Comparison of ENCODE assay signal across 8 cellular contexts in the genomic region with DNA sequence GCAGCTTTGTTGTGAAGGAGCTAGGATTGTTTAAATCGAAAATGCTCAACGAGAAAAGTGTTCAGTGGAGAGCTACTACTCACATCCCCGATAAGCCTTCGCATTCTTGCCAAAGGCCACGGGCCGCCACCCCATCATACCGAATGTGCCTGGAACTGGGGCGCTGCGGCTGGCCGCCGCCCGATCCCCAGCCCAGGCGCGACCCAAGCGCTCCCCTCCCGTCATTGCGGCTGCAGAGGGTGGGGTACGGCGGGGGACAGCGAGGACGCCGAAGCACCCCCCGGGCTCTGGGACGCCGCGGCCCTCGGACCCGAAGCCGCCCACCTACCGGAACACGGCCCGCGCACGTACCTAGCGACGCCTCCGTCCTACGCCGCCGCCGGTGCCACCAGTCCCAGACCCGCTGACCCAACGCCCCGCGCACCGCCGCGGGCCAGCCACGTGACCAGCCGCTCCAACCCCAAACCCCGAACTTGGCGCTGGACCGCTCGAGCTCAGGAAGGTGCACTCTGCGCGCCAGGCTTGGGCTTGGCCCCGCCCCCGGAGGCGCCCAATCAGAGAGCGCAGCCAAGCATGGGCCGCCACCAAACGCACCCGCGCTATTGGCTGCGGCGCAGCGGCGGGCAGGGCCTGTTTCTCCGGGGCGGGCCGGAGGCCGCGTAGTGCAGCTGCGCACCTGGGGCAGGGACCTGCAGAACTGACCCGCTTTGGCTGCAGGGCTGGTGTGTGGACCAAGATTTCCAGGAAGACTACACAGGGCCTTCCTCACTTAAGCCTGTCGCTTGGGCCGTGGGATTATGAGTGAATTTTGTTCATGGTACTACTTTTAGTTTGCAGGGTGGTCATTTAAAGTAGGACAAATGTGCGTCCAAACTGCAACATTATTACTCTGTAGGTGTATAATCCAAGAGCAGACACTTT. TPM values are rescaled to one million over a fixed set of nuclear protein-coding genes. Genes with fewer than 3 reads are reported as not detected.
A peak's percentile ranks its signal among the peaks of the same experiment; 100 is the strongest.
DNase-seq lines count a peak whose midpoint lies in the region; ATAC-seq, FAIRE-seq and TF ChIP-seq lines count a peak whose summit lies in the region.

Gene SHMT1, minus strand, starts transcription at position 530 of the 921 bp plus-strand sequence. CDS start 7,569 bp downstream, outside the sequence.

- H3K36me3 Mint-ChIP-seq in T-cell: no peaks in the 10 kb centered on the region

- peaks cover 10 to 15% (median 15%) of the 10 kb centered on the region in 3 donors for H3K4me1 Mint-ChIP-seq in T-cell

- TF ChIP-seq CTCF in tibial nerve (IDR thresholded peaks at IDR 0.05): peak in 2 of 5 experiments; percentile 26

- peak within 1 kb of the TSS; percentile 87 for H3K14ac ChIP-seq in trophoblast cell (ENCODE audit: low read length)

- H3K18ac ChIP-seq in trophoblast cell (ENCODE audit: low read length): peak within 1 kb of the TSS; percentile 91

- peak within 1 kb of the TSS; percentile 20 for H3K27ac ChIP-seq in trophoblast cell (ENCODE audit: low read depth, low read length)
- peak within 1 kb of the TSS; percentile 73 to 98 (median 88) for H3K27ac ChIP-seq in tibial nerve

- DNase-seq in GM12891 (ENCODE audit: insufficient read length, low spot score) (peak; percentile 93), NCI-H1436 (lab: John Stamatoyannopoulos, UW) (peak; percentile 94), T-cell (peak; percentile 78 to 94 (median 87)), adipocyte (ENCODE audit: low read depth) (peak; percentile 96), cardiac septum (ENCODE audit: low spot score) (peak; percentile 96), trophoblast cell (peak; percentile 98), tibial nerve (ENCODE audit: low spot score in 2 of 2) (peak; percentile 91 to 93)

- peaks cover 12% of the 10 kb centered on the region for H3K79me2 ChIP-seq in trophoblast cell (ENCODE audit: control insufficient read depth, insufficient read depth, low read length, poor library complexity)

- ATAC-seq in HG02759 (IDR thresholded peaks at IDR 0.05; ENCODE audit: unreplicated experiment) (peak; percentile 99), T-cell (replicated peaks in 1 of 4) (peak; percentile 100)

- WGBS in trophoblast cell (ENCODE audit: extremely low coverage, insufficient coverage, insufficient read length): no CpG with 5 or more reads among the region's 78 CpGs
- 0 to 1% methylated on average over 18 to 43 of the region's 78 CpGs for WGBS in tibial nerve, 2 donors

- intact Hi-C loops in cardiac septum (cut with DNase I): loop anchor here (5.0 kb wide), 1 partner anchor 46 kb away; the partner anchor contains the start of gene SMCR8

- CTCF ChIA-PET in T-cell (lab: Charles Lee): interaction anchor here in 1 of 2 donors (0.6 kb wide), 1 partner anchor 43 kb away, joined by 3 read pairs; no protein-coding TSS in a partner anchor

- peak within 1 kb of the TSS; percentile 80 for H3K4ac ChIP-seq in trophoblast cell (ENCODE audit: low read depth, low read length)

- peak; percentile 100 for FAIRE-seq in GM12891 (lab: Jason Lieb, UNC)

- peak; percentile 48 to 89 for TF ChIP-seq EP300 in tibial nerve (IDR thresholded peaks at IDR 0.05)

- no peak within 1 kb of the TSS for H2AK5ac ChIP-seq in trophoblast cell (ENCODE audit: low read length)

- peak within 1 kb of the TSS; percentile 70 to 86 for H3K27ac Mint-ChIP-seq in T-cell

- no peaks in the 10 kb centered on the region for H3K27me3 Mint-ChIP-seq in T-cell

- H2BK120ac ChIP-seq in trophoblast cell (ENCODE audit: insufficient read depth, low read length, poor library complexity): peak within 1 kb of the TSS; percentile 67

- POLR2A ChIA-PET in T-cell (lab: Charles Lee): no interaction called here

- H2AFZ ChIP-seq in trophoblast cell (ENCODE audit: insufficient read depth, low read length, poor library complexity): peak within 1 kb of the TSS; percentile 77

- H3K4me1 ChIP-seq in adipocyte (ENCODE audit: control insufficient read depth, insufficient read depth, low read length) (peaks cover 5% of the 10 kb centered on the region), trophoblast cell (ENCODE audit: control insufficient read depth in 1 of 2, insufficient read depth in 2 of 2, low read length in 2 of 2) (peaks cover 2 to 8% of the 10 kb centered on the region in 2 experiments), tibial nerve (peaks cover 0 to 27% (median 0%) of the 10 kb centered on the region in 4 donors)

- H3K9ac ChIP-seq in adipocyte (ENCODE audit: low read length) (peak within 1 kb of the TSS; percentile 94), trophoblast cell (ENCODE audit: low read length) (peak within 1 kb of the TSS; percentile 35)

- H3K9me3 ChIP-seq in adipocyte (ENCODE audit: control insufficient read depth, low read length): no peaks in the 10 kb centered on the region
- no peaks in the 10 kb centered on the region for H3K9me3 ChIP-seq in trophoblast cell (ENCODE audit: insufficient read depth, low read depth, low read length)
- H3K9me3 ChIP-seq in tibial nerve: no peaks in the 10 kb centered on the region

- peak within 1 kb of the TSS; percentile 87 for H4K91ac ChIP-seq in trophoblast cell (ENCODE audit: low read depth, low read length)

- no peak within 1 kb of the TSS for H2BK12ac ChIP-seq in trophoblast cell (ENCODE audit: low read length)

- H3K36me3 ChIP-seq in adipocyte (ENCODE audit: control insufficient read depth, insufficient read depth, low read length, severe bottlenecking) (peaks cover 19% of the 10 kb centered on the region), trophoblast cell (ENCODE audit: control insufficient read depth in 1 of 2, insufficient read depth in 2 of 2, low read length in 2 of 2) (peaks cover 7 to 14% of the 10 kb centered on the region in 2 experiments), tibial nerve (peaks cover 0 to 24% (median 0%) of the 10 kb centered on the region in 3 donors)

- peak within 1 kb of the TSS; percentile 25 for H2BK5ac ChIP-seq in trophoblast cell (ENCODE audit: low read depth, low read length, poor library complexity)

- H3K4me2 ChIP-seq in trophoblast cell (ENCODE audit: low read length): peak within 1 kb of the TSS; percentile 65

- H3K23ac ChIP-seq in trophoblast cell (ENCODE audit: low read length): no peak within 1 kb of the TSS

- H4K8ac ChIP-seq in trophoblast cell (ENCODE audit: low read depth, low read length): peak within 1 kb of the TSS; percentile 75

- TF ChIP-seq POLR2A in GM12891 (IDR thresholded peaks at IDR 0.05; ENCODE audit: low read depth, low read length) (no peak), tibial nerve (IDR thresholded peaks at IDR 0.05) (peak; percentile 63 to 70)

- no peaks in the 10 kb centered on the region for H3K9me3 Mint-ChIP-seq in T-cell

- H3K79me1 ChIP-seq in trophoblast cell (ENCODE audit: low read length): peaks cover 6% of the 10 kb centered on the region

- H3K4me3 ChIP-seq in adipocyte (ENCODE audit: low read length) (peak within 1 kb of the TSS; percentile 87), trophoblast cell (ENCODE audit: low read depth, low read length) (peak within 1 kb of the TSS; percentile 98), tibial nerve (peak within 1 kb of the TSS; percentile 68 to 97 (median 84))

- peak within 1 kb of the TSS; percentile 75 for H4K12ac ChIP-seq in trophoblast cell (ENCODE audit: low read depth, low read length)

- H3K4me3 Mint-ChIP-seq in T-cell: peak within 1 kb of the TSS; percentile 85 to 89 (median 89)

- no peaks in the 10 kb centered on the region for H3K27me3 ChIP-seq in adipocyte (replicated peaks; ENCODE audit: control insufficient read depth, insufficient read depth, low read length)
- no peaks in the 10 kb centered on the region for H3K27me3 ChIP-seq in trophoblast cell (ENCODE audit: insufficient read depth, low read length)
- H3K27me3 ChIP-seq in tibial nerve: no peaks in the 10 kb centered on the region

TF ChIP-seq in GM12891, 5 proteins besides CTCF, POLR2A, EP300 and RAD21:
- peak; percentile 72 for TF ChIP-seq POLR2AphosphoS5 (IDR thresholded peaks at IDR 0.05; ENCODE audit: low read depth, low read length)
- no peak for TF ChIP-seq POU2F2 (IDR thresholded peaks at IDR 0.05; ENCODE audit: low read depth, low read length)
- TF ChIP-seq TAF1 (IDR thresholded peaks at IDR 0.05; ENCODE audit: low read depth, low read length): 0 out of 2 replicates have a peak, but pooled peaks have one; percentile 15
TF ChIP-seq in GM12891: peak in this region for 2.

RNA-seq across cellular contexts. Expression of gene SHMT1, which starts in this region (rescaled TPM):
- polyA plus RNA-seq in GM12891 (2012; ENCODE audit: low read depth, missing spikeins): 18.3 TPM
- 10 to 100 TPM in 3 of 5 donors, 1 to 10 TPM in 2; 8.3 to 14.7 (median 13.1) TPM for total RNA-seq in T-cell
- total RNA-seq in cardiac septum: 2.3 TPM
- polyA plus RNA-seq in trophoblast cell (2013): 22.6 and 22.7 TPM in 2 replicates
- 10 to 100 TPM; 48.0 to 69.5 (median 59.3) TPM for total RNA-seq in tibial nerve

Comparison
In these comparisons a context has a peak if more than half of its experiments do, and no peak if none do; other contexts are left out.
1. Peak in every context shown above with its lines: DNase-seq, ATAC-seq, H3K4me3 ChIP-seq and H3K27ac ChIP-seq.